Comparison of ENCODE assay signal across 16 cellular contexts in the genomic region with DNA sequence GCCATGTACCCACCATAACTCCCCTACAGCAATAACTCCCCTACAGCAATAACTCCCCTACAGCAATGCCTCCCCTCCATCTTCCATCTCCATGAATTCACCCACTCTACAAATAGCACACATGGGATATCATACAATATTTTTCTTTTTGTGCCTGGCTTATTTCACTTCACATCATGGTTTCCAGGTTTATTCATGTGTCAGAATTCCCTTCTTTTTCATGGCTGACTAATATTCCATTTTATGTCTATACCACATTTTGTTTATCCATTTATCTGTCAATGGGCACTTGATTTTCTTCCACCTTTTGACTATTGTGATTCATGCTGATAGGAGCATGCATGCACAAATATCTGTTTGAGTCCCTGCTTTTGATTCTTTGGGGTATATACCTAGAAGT.
DNase-seq lines count a peak whose midpoint lies in the region; ATAC-seq, FAIRE-seq and TF ChIP-seq lines count a peak whose summit lies in the region.
"Had no signal": no experiment of that assay in that cellular context is flagged by ENCODE, and none has a peak within 500 bp of the region (broad histone marks: within the 10 kb centered on the region; RNA-seq: fewer than 3 reads in every experiment).

No MANE protein-coding gene starts in this region.

- ATAC-seq in heart left ventricle (no peak), right cardiac atrium (no peak), K562 (no peak)
- no peak for ATAC-seq in activated CD4-positive, alpha-beta T cell treated with anti-CD3 and anti-CD28 coated beads for 36 hours
- ATAC-seq: HCT116 had no signal

- TF ChIP-seq EP300 in K562 (IDR thresholded peaks at IDR 0.05; ENCODE audit: low read length), result no peak

- no peak for TF ChIP-seq POLR2A in heart left ventricle (IDR thresholded peaks at IDR 0.05)
- TF ChIP-seq POLR2A in K562 (conservative IDR thresholded peaks at IDR 0.05), result no peak

- no peaks in the 10 kb centered on the region for H3K36me3 ChIP-seq in heart left ventricle
- peaks cover 0 to 36% (median 0%) of the 10 kb centered on the region in 11 experiments; a peak in 4 of 22 replicates for H3K36me3 ChIP-seq in BLaER1 treated with 17β-estradiol and CSF1 and Interleukin-3, amounts not matched to agents 10 nM and 100 nM
- H3K36me3 ChIP-seq in K562 (ENCODE audit: control insufficient read depth, insufficient read depth, low read length), result no peaks in the 10 kb centered on the region

- H2AFZ ChIP-seq in K562 (ENCODE audit: low read depth, low read length), result no peak overlapping the region

- POLR2A ChIA-PET in K562 (lab: Yijun Ruan, JAX), result no interaction called here
- POLR2A ChIA-PET in activated CD4-positive, alpha-beta T cell treated with anti-CD3 and anti-CD28 coated beads for 36 hours (lab: Charles Lee), result no interaction called here

- no TSS peak for BruUV-seq in K562 (replicated peaks; lab: Mats Ljungman, UMichigan)

- no peak for TF ChIP-seq RAD21 in K562 (CRISPR knock-in tag; conservative IDR thresholded peaks at IDR 0.05 in 1 of 2, IDR thresholded peaks at IDR 0.05 in 1 of 2)

- H3K27me3 ChIP-seq in heart left ventricle (no peaks in the 10 kb centered on the region), right cardiac atrium (ENCODE audit: control insufficient read depth, insufficient read depth) (no peaks in the 10 kb centered on the region), K562 (ENCODE audit: control insufficient read depth in 2 of 2, insufficient read depth in 2 of 2, low read length in 2 of 2) (no peaks in the 10 kb centered on the region), layer of hippocampus (ENCODE audit: control insufficient read depth, insufficient read depth, low read length) (no peaks in the 10 kb centered on the region)
- no peaks in the 10 kb centered on the region for H3K27me3 ChIP-seq in BLaER1 treated with 17β-estradiol and CSF1 and Interleukin-3, amounts not matched to agents 10 nM and 100 nM

- peaks cover 4% of the 10 kb centered on the region for H3K4me1 Mint-ChIP-seq in activated CD4-positive, alpha-beta T cell treated with anti-CD3 and anti-CD28 coated beads for 36 hours
- H3K4me1 Mint-ChIP-seq in activated T-helper 1 cell treated with anti-CD3 and anti-CD28 coated beads, Interleukin-12 subunit alpha, Interleukin-12 subunit beta, Interleukin-2, Interleukin-4 antibody, amounts not matched to agents 30 ng/mL and 10 ng/mL and 1 ng/mL, durations not matched to agents 14 hours and 24 hours and 36 hours (ENCODE audit: low read depth), result peaks cover 6% of the 10 kb centered on the region

- TF ChIP-seq CTCF in heart left ventricle (IDR thresholded peaks at IDR 0.05) (no peak), K562 (IDR thresholded peaks at IDR 0.05 in 2 of 3, conservative IDR thresholded peaks at IDR 0.05 in 1 of 3; ENCODE audit: insufficient read depth in 2 of 3, low read depth in 1 of 3, low read length in 3 of 3) (no peak)

- peaks cover 0 to 70% (median 6%) of the 10 kb centered on the region in 11 experiments; a peak in 6 of 22 replicates for H4K20me1 ChIP-seq in BLaER1 treated with 17β-estradiol and CSF1 and Interleukin-3, amounts not matched to agents 10 nM and 100 nM
- peaks cover 8% of the 10 kb centered on the region for H4K20me1 ChIP-seq in K562 (replicated peaks; ENCODE audit: control insufficient read depth, insufficient read depth, low read length)

- H3K4me2 ChIP-seq in BLaER1 treated with 17β-estradiol and CSF1 and Interleukin-3, amounts not matched to agents 10 nM and 100 nM, result peak overlapping the region in 9 of 11 experiments; percentile 73 to 93 (median 79); a peak in 18 of 22 replicates
- no peak overlapping the region for H3K4me2 ChIP-seq in K562 (ENCODE audit: insufficient read depth, low read length)

- intact Hi-C loops in heart left ventricle (cut with DNase I) (loop anchor here in 6 of 10 donors (5.0 to 10.0 kb wide), 8 partner anchors 60 to 642 kb away; no protein-coding TSS in a partner anchor), right cardiac atrium (cut with DNase I) (loop anchor here in 3 of 4 donors (10.0 kb wide), 3 partner anchors 52 to 88 kb away; no protein-coding TSS in a partner anchor), K562 (cut with micrococcal nuclease) (loop anchor here (2.0 kb wide), 1 partner anchor 98 kb away; no protein-coding TSS in a partner anchor)
- intact Hi-C loops in activated CD4-positive, alpha-beta T cell treated with anti-CD3 and anti-CD28 coated beads for 36 hours (cut with DNase I, micrococcal nuclease), result no loop called here
- intact Hi-C loops in activated T-helper 1 cell treated with anti-CD3 and anti-CD28 coated beads, Interleukin-12 subunit alpha, Interleukin-12 subunit beta, Interleukin-2, Interleukin-4 antibody, amounts not matched to agents 30 ng/mL and 10 ng/mL and 1 ng/mL, durations not matched to agents 14 hours and 24 hours and 36 hours (cut with micrococcal nuclease), result loop anchor here (10.0 kb wide), 2 partner anchors 402 to 672 kb away; no protein-coding TSS in a partner anchor

- DNase-seq in heart left ventricle (no peak), right cardiac atrium (no peak), K562 (ENCODE audit: extremely low read depth in 1 of 4, low spot score in 3 of 4) (no peak), NCI-H526 (lab: John Stamatoyannopoulos, UW) (no peak)
- DNase-seq in activated CD4-positive, alpha-beta T cell treated with anti-CD3 and anti-CD28 coated beads for 36 hours, result no peak
- DNase-seq in activated T-helper 1 cell treated with anti-CD3 and anti-CD28 coated beads, Interleukin-12 subunit alpha, Interleukin-12 subunit beta, Interleukin-2, Interleukin-4 antibody, amounts not matched to agents 30 ng/mL and 10 ng/mL and 1 ng/mL, durations not matched to agents 14 hours and 24 hours and 36 hours (ENCODE audit: low spot score), result no peak
- DNase-seq: 8988T; AML-193; C1 segment of cervical spinal cord; Calu3; CD4-positive, alpha-beta T cell; DMS 273 treated with DMSO at 0.1 percent for 48 hours had no signal

- no peaks in the 10 kb centered on the region for H3K79me2 ChIP-seq in K562 (ENCODE audit: control insufficient read depth, insufficient read depth, low read length)

- H3K4me3 Mint-ChIP-seq in activated CD4-positive, alpha-beta T cell treated with anti-CD3 and anti-CD28 coated beads for 36 hours, result no peak overlapping the region
- H3K4me3 Mint-ChIP-seq in activated T-helper 1 cell treated with anti-CD3 and anti-CD28 coated beads, Interleukin-12 subunit alpha, Interleukin-12 subunit beta, Interleukin-2, Interleukin-4 antibody, amounts not matched to agents 30 ng/mL and 10 ng/mL and 1 ng/mL, durations not matched to agents 14 hours and 24 hours and 36 hours, result no peak overlapping the region
- H3K4me3 Mint-ChIP-seq: CD4-positive, alpha-beta T cell had no signal

- peaks cover 2% of the 10 kb centered on the region for H3K9me3 Mint-ChIP-seq in activated CD4-positive, alpha-beta T cell treated with anti-CD3 and anti-CD28 coated beads for 36 hours (ENCODE audit: low read depth)
- H3K9me3 Mint-ChIP-seq in activated T-helper 1 cell treated with anti-CD3 and anti-CD28 coated beads, Interleukin-12 subunit alpha, Interleukin-12 subunit beta, Interleukin-2, Interleukin-4 antibody, amounts not matched to agents 30 ng/mL and 10 ng/mL and 1 ng/mL, durations not matched to agents 14 hours and 24 hours and 36 hours, result no peaks in the 10 kb centered on the region
- H3K9me3 Mint-ChIP-seq: CD4-positive, alpha-beta T cell had no signal

- FAIRE-seq in K562 (lab: Jason Lieb, UNC), result no peak
- FAIRE-seq: H54 had no signal

- in situ Hi-C loops in K562 (cut with MboI), result loop anchor here (10.0 kb wide), 1 partner anchor 88 kb away; no protein-coding TSS in a partner anchor

- no peaks in the 10 kb centered on the region for H3K9me1 ChIP-seq in K562 (ENCODE audit: control insufficient read depth, insufficient read depth, low read length)

- H3K27ac Mint-ChIP-seq in activated CD4-positive, alpha-beta T cell treated with anti-CD3 and anti-CD28 coated beads for 36 hours, result no peak overlapping the region
- H3K27ac Mint-ChIP-seq in activated T-helper 1 cell treated with anti-CD3 and anti-CD28 coated beads, Interleukin-12 subunit alpha, Interleukin-12 subunit beta, Interleukin-2, Interleukin-4 antibody, amounts not matched to agents 30 ng/mL and 10 ng/mL and 1 ng/mL, durations not matched to agents 14 hours and 24 hours and 36 hours, result no peak overlapping the region
- H3K27ac Mint-ChIP-seq: CD4-positive, alpha-beta T cell had no signal

- CTCF ChIA-PET in K562 (lab: Yijun Ruan, JAX; ENCODE audit: low intra/inter-chr PET ratio), result no interaction called here
- CTCF ChIA-PET in activated CD4-positive, alpha-beta T cell treated with anti-CD3 and anti-CD28 coated beads for 36 hours (lab: Charles Lee), result no interaction called here

- H3K27ac ChIP-seq in heart left ventricle (peak overlapping the region in 10 of 12 donors; percentile 60 to 93 (median 78)), right cardiac atrium (ENCODE audit: low read length) (no peak overlapping the region), K562 (ENCODE audit: extremely low read depth, low read depth, low read length) (no peak overlapping the region), layer of hippocampus (ENCODE audit: low read depth, low read length) (peak overlapping the region; percentile 54)
- H3K27ac ChIP-seq in BLaER1 treated with 17β-estradiol and CSF1 and Interleukin-3, amounts not matched to agents 10 nM and 100 nM, result no peak overlapping the region

- H3K4me3 ChIP-seq in heart left ventricle (no peak overlapping the region), right cardiac atrium (ENCODE audit: low read length) (no peak overlapping the region), K562 (no peak overlapping the region)
- H3K4me3 ChIP-seq in BLaER1 treated with 17β-estradiol and CSF1 and Interleukin-3, amounts not matched to agents 10 nM and 100 nM, result no peak overlapping the region

- H3K9me3 ChIP-seq in heart left ventricle, result no peaks in the 10 kb centered on the region
- H3K9me3 ChIP-seq in right cardiac atrium (ENCODE audit: control insufficient read depth, low read length), result no peaks in the 10 kb centered on the region
- 0 out of 22 replicates have a peak, but pooled peaks cover 0 to 4% (median 0%) of the 10 kb centered on the region in 11 experiments for H3K9me3 ChIP-seq in BLaER1 treated with 17β-estradiol and CSF1 and Interleukin-3, amounts not matched to agents 10 nM and 100 nM (replicated peaks in 1 of 11)
- H3K9me3 ChIP-seq in K562 (replicated peaks; ENCODE audit: control insufficient read depth, insufficient read depth, low read depth, low read length), result no peaks in the 10 kb centered on the region

- peaks cover 3% of the 10 kb centered on the region for H3K27me3 Mint-ChIP-seq in activated CD4-positive, alpha-beta T cell treated with anti-CD3 and anti-CD28 coated beads for 36 hours
- H3K27me3 Mint-ChIP-seq in activated T-helper 1 cell treated with anti-CD3 and anti-CD28 coated beads, Interleukin-12 subunit alpha, Interleukin-12 subunit beta, Interleukin-2, Interleukin-4 antibody, amounts not matched to agents 30 ng/mL and 10 ng/mL and 1 ng/mL, durations not matched to agents 14 hours and 24 hours and 36 hours (ENCODE audit: insufficient read depth), result peaks cover 6% of the 10 kb centered on the region
- H3K27me3 Mint-ChIP-seq: CD4-positive, alpha-beta T cell had no signal

- H3K4me1 ChIP-seq in heart left ventricle (peaks cover 2 to 88% (median 51%) of the 10 kb centered on the region in 12 donors), right cardiac atrium (ENCODE audit: control insufficient read depth, insufficient read depth, low read length) (peaks cover 16% of the 10 kb centered on the region), K562 (replicated peaks in 1 of 2; ENCODE audit: control insufficient read depth in 2 of 2, insufficient read depth in 2 of 2, low read length in 2 of 2) (peaks cover 0 to 11% of the 10 kb centered on the region in 2 experiments; a peak in 1 of 5 replicates)
- peaks cover 27 to 72% (median 65%) of the 10 kb centered on the region in 10 experiments; a peak in 19 of 20 replicates for H3K4me1 ChIP-seq in BLaER1 treated with 17β-estradiol and CSF1 and Interleukin-3, amounts not matched to agents 10 nM and 100 nM

- peaks cover 1% of the 10 kb centered on the region for H3K36me3 Mint-ChIP-seq in activated CD4-positive, alpha-beta T cell treated with anti-CD3 and anti-CD28 coated beads for 36 hours (ENCODE audit: low read depth)
- no peaks in the 10 kb centered on the region for H3K36me3 Mint-ChIP-seq in activated T-helper 1 cell treated with anti-CD3 and anti-CD28 coated beads, Interleukin-12 subunit alpha, Interleukin-12 subunit beta, Interleukin-2, Interleukin-4 antibody, amounts not matched to agents 30 ng/mL and 10 ng/mL and 1 ng/mL, durations not matched to agents 14 hours and 24 hours and 36 hours (ENCODE audit: low read depth)

- H3K9ac ChIP-seq in BLaER1 treated with 17β-estradiol and CSF1 and Interleukin-3, amounts not matched to agents 10 nM and 100 nM, result no peak overlapping the region
- no peak overlapping the region for H3K9ac ChIP-seq in K562 (ENCODE audit: insufficient read depth in 1 of 2, low read depth in 2 of 2, low read length in 2 of 2)

Comparison
In these comparisons a context has a peak if more than half of its experiments do, and no peak if none do; other contexts are left out.
1. H3K27ac ChIP-seq: peak in heart left ventricle (10 of 12) and layer of hippocampus (single experiment); none in right cardiac atrium (single experiment), BLaER1 treated with 17β-estradiol and CSF1 and Interleukin-3, amounts not matched to agents 10 nM and 100 nM (0 of 11) and K562 (single experiment).
2. intact Hi-C loops: an anchor here in heart left ventricle (5.0 to 10.0 kb wide), right cardiac atrium (10.0 kb wide), K562 (2.0 kb wide) and activated T-helper 1 cell treated with anti-CD3 and anti-CD28 coated beads, Interleukin-12 subunit alpha, Interleukin-12 subunit beta, Interleukin-2, Interleukin-4 antibody, amounts not matched to agents 30 ng/mL and 10 ng/mL and 1 ng/mL, durations not matched to agents 14 hours and 24 hours and 36 hours (10.0 kb wide); none called in activated CD4-positive, alpha-beta T cell treated with anti-CD3 and anti-CD28 coated beads for 36 hours.